14 cellular contexts compared by ENCODE assay signal in the genomic region with DNA sequence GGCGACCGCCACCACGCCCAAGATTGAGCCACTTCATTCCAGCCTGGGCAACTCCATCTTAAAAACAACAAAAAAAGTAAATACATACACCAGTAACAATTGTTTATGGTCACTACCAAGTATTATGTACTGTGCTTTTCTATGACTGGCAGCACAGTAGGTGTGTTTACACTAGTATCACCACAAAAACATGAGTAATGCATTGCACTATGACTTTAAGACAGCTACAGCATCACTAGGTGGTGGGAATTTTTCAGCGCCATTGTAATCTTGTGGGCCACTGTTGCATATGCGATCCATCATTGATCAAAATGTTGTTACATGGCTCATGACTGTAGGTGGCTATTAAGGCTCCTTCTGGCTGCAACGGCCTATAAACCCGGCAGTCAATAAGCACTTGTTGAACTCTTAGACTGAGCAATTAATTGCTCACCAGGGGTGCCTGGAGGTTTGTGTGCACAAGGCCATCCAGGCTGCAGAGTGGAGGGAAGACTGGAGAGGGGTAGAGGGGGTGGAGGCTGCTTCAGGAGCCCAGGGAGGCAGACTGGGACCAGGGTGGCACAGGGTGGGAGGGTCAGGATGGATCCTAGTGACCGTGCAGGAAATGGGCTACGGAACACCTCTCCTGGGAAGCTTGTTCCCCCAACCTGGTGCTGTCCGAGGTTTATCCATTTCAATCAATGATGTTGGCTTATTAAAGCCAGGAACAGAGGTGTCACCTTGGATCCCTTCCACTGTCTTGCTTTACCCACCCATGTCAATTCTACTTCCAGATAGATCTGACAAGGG. TPM values are rescaled to one million over a fixed set of nuclear protein-coding genes. Genes with fewer than 3 reads are reported as not detected.
DNase-seq lines count a peak whose midpoint lies in the region; FAIRE-seq and TF ChIP-seq lines count a peak whose summit lies in the region.
"Had no signal": no experiment of that assay in that cellular context is flagged by ENCODE, and none has a peak within 500 bp of the region (broad histone marks: within the 10 kb centered on the region; RNA-seq: fewer than 3 reads in every experiment).

No MANE protein-coding gene starts in this region.

- H3K36me3 Mint-ChIP-seq in T-helper 1 cell treated with Interleukin-12 subunit alpha and Interleukin-12 subunit beta and Interleukin-4 antibody, amounts not matched to agents 30 μg/mL and 1 μg/mL, for 36 hours (ENCODE audit: low read depth), result peaks cover 5% of the 10 kb centered on the region

- no peak for DNase-seq in T-helper 1 cell
- peak; percentile 92 for DNase-seq in NCI-H146 treated with DMSO at 0.1 percent for 48 hours (lab: John Stamatoyannopoulos, UW; ENCODE audit: unreplicated experiment)
- peak; percentile 28 for DNase-seq in brain microvascular endothelial cell
- peak; percentile 45 for DNase-seq in small intestine
- no peak for DNase-seq in putamen (ENCODE audit: low spot score)
- no peak for DNase-seq in globus pallidus (ENCODE audit: low spot score)
- DNase-seq in stimulated activated CD4-positive, alpha-beta T cell treated with anti-CD3 and anti-CD28 coated beads, Interleukin-1b, Interleukin-23, amount 100 ng/mL, for 48 hours, result no peak
- DNase-seq: effector CD4-positive, alpha-beta T cell; heart left ventricle; right cardiac atrium; WERI-Rb-1 had no signal

- FAIRE-seq in small intestine (lab: Jason Lieb, UNC), result no peak
- FAIRE-seq: G401.6, H54 had no signal

- H3K4me3 Mint-ChIP-seq in T-helper 1 cell treated with Interleukin-12 subunit alpha and Interleukin-12 subunit beta and Interleukin-4 antibody, amounts not matched to agents 30 μg/mL and 1 μg/mL, for 36 hours, result peak overlapping the region; percentile 44

- no peaks in the 10 kb centered on the region for H3K9me3 ChIP-seq in small intestine (ENCODE audit: control insufficient read depth, low read depth)
- H3K9me3 ChIP-seq: heart left ventricle had no signal

- in situ Hi-C loops in brain microvascular endothelial cell (cut with HindIII; ENCODE audit: low pct_ligation_motif_present, low sequenced_read_pairs), result no loop called here

- H3K4me3 ChIP-seq in brain microvascular endothelial cell (ENCODE audit: low read depth, low read length), result no peak overlapping the region
- no peak overlapping the region for H3K4me3 ChIP-seq in small intestine (ENCODE audit: low read depth in 1 of 2, low read length in 2 of 2)

- H3K4me1 ChIP-seq in small intestine (ENCODE audit: control insufficient read depth in 2 of 2, insufficient read depth in 1 of 2, low read depth in 1 of 2, low read length in 1 of 2), result no peaks in the 10 kb centered on the region

- TF ChIP-seq CTCF in brain microvascular endothelial cell (IDR thresholded peaks at IDR 0.05; ENCODE audit: low read depth, low read length, missing control alignments), result no peak

- H3K27me3 ChIP-seq in brain microvascular endothelial cell (replicated peaks) (no peaks in the 10 kb centered on the region), small intestine (ENCODE audit: control insufficient read depth in 2 of 2, insufficient read depth in 2 of 2, low read length in 2 of 2) (no peaks in the 10 kb centered on the region)
- H3K27me3 ChIP-seq: heart left ventricle had no signal

- H3K27ac ChIP-seq in brain microvascular endothelial cell, result peak overlapping the region; percentile 33
- H3K27ac ChIP-seq in small intestine (ENCODE audit: low read depth in 1 of 2, low read length in 1 of 2), result no peak overlapping the region
- H3K27ac ChIP-seq: WERI-Rb-1 had no signal

- H3K27ac Mint-ChIP-seq in T-helper 1 cell treated with Interleukin-12 subunit alpha and Interleukin-12 subunit beta and Interleukin-4 antibody, amounts not matched to agents 30 μg/mL and 1 μg/mL, for 36 hours, result peak overlapping the region; percentile 77

- WGBS in small intestine, 3 donors, result 68 to 78% (median 74%) methylated on average over 10 of the region's 10 CpGs

- H3K27me3 Mint-ChIP-seq in T-helper 1 cell treated with Interleukin-12 subunit alpha and Interleukin-12 subunit beta and Interleukin-4 antibody, amounts not matched to agents 30 μg/mL and 1 μg/mL, for 36 hours (ENCODE audit: low read depth), result no peaks in the 10 kb centered on the region

- H3K36me3 ChIP-seq in brain microvascular endothelial cell (replicated peaks) (no peaks in the 10 kb centered on the region), small intestine (ENCODE audit: control insufficient read depth in 2 of 2, insufficient read depth in 2 of 2, low read length in 2 of 2) (no peaks in the 10 kb centered on the region)
- H3K36me3 ChIP-seq: heart left ventricle, WERI-Rb-1 had no signal

- H3K9me3 Mint-ChIP-seq in T-helper 1 cell treated with Interleukin-12 subunit alpha and Interleukin-12 subunit beta and Interleukin-4 antibody, amounts not matched to agents 30 μg/mL and 1 μg/mL, for 36 hours, result no peaks in the 10 kb centered on the region

- H3K4me1 Mint-ChIP-seq in T-helper 1 cell treated with Interleukin-12 subunit alpha and Interleukin-12 subunit beta and Interleukin-4 antibody, amounts not matched to agents 30 μg/mL and 1 μg/mL, for 36 hours (ENCODE audit: low read depth), result peaks cover 57% of the 10 kb centered on the region

RNA-seq across cellular contexts. Expression of gene COPG1, which starts 17.9 kb away (rescaled TPM):
- polyA plus RNA-seq in small intestine, result 100 to 1,000 TPM; 112 to 141 (median 130) TPM

RNA-seq across cellular contexts. Expression of gene HMCES, which starts 47.1 kb away (rescaled TPM):
- polyA plus RNA-seq in small intestine, result 10 to 100 TPM; 28.9 to 35.3 (median 34.9) TPM

RNA-seq across cellular contexts. Expression of gene CNBP, which starts 47.8 kb away (rescaled TPM):
- polyA plus RNA-seq in small intestine, result 100 to 1,000 TPM; 256 to 424 (median 320) TPM

Comparison
In these comparisons a context has a peak if more than half of its experiments do, and no peak if none do; other contexts are left out.
1. DNase-seq: peak in NCI-H146 treated with DMSO at 0.1 percent for 48 hours (single experiment), brain microvascular endothelial cell (single experiment) and small intestine (single experiment); none in T-helper 1 cell (0 of 5), putamen (single experiment), globus pallidus (single experiment) and stimulated activated CD4-positive, alpha-beta T cell treated with anti-CD3 and anti-CD28 coated beads, Interleukin-1b, Interleukin-23, amount 100 ng/mL, for 48 hours (single experiment).